Comparison of ENCODE assay signal across 9 cellular contexts in the genomic region with DNA sequence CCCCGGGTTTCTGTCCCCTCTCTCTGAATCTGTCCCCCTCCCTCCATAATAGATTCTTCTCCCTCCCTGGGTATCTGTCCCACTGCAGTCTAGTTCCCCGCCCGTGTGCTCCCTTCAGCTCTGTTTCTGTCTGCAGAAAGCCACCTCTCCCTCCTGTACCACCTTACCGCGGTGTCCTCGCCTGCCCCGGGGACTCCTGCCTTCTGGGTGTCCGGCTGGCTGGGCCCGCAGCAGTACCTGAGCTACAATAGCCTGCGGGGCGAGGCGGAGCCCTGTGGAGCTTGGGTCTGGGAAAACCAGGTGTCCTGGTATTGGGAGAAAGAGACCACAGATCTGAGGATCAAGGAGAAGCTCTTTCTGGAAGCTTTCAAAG. TPM values are rescaled to one million over a fixed set of nuclear protein-coding genes. Genes with fewer than 3 reads are reported as not detected.
DNase-seq lines count a peak whose midpoint lies in the region; ATAC-seq, FAIRE-seq and TF ChIP-seq lines count a peak whose summit lies in the region.
"Had no signal": no experiment of that assay in that cellular context is flagged by ENCODE, and none has a peak within 500 bp of the region (broad histone marks: within the 10 kb centered on the region; RNA-seq: fewer than 3 reads in every experiment).

No MANE protein-coding gene starts in this region.

- H3K27me3 ChIP-seq in muscle layer of colon (ENCODE audit: control insufficient read depth in 1 of 2, insufficient read depth in 2 of 2, low read length in 2 of 2): no peaks in the 10 kb centered on the region

- peaks cover 20% of the 10 kb centered on the region for H3K4me1 ChIP-seq in muscle layer of colon (ENCODE audit: insufficient read depth, low read length)

- no peak for FAIRE-seq in GM12891 (lab: Jason Lieb, UNC)
- FAIRE-seq: bronchial epithelial cell had no signal

- no peaks in the 10 kb centered on the region for H3K9me3 Mint-ChIP-seq in stimulated activated naive CD8-positive, alpha-beta T cell treated with anti-CD3 and anti-CD28 coated beads, Interleukin-15, Interleukin-2, amounts not matched to agents 100 ng/mL and 50 ng/mL, for 24 hours
- no peaks in the 10 kb centered on the region for H3K9me3 Mint-ChIP-seq in chondrocyte (ENCODE audit: low read depth)

- H3K36me3 ChIP-seq in muscle layer of colon (ENCODE audit: insufficient read depth, low read length): peaks cover 13% of the 10 kb centered on the region

- H3K27ac Mint-ChIP-seq in stimulated activated naive CD8-positive, alpha-beta T cell treated with anti-CD3 and anti-CD28 coated beads, Interleukin-15, Interleukin-2, amounts not matched to agents 100 ng/mL and 50 ng/mL, for 24 hours: peak overlapping the region; percentile 71
- H3K27ac Mint-ChIP-seq in chondrocyte (ENCODE audit: unreplicated experiment): no peak overlapping the region

- H3K9me3 ChIP-seq in muscle layer of colon (ENCODE audit: low read length): no peaks in the 10 kb centered on the region

- peak overlapping the region; percentile 77 to 89 for H3K4me3 ChIP-seq in muscle layer of colon (ENCODE audit: low read depth in 1 of 2, low read length in 2 of 2)

- peak overlapping the region; percentile 73 for H3K27ac ChIP-seq in muscle layer of colon (ENCODE audit: low read depth, low read length)

- H3K36me3 Mint-ChIP-seq in stimulated activated naive CD8-positive, alpha-beta T cell treated with anti-CD3 and anti-CD28 coated beads, Interleukin-15, Interleukin-2, amounts not matched to agents 100 ng/mL and 50 ng/mL, for 24 hours (ENCODE audit: low read depth): no peaks in the 10 kb centered on the region
- H3K36me3 Mint-ChIP-seq in chondrocyte (ENCODE audit: low read depth): peaks cover 3% of the 10 kb centered on the region

- TF ChIP-seq CTCF in chondrocyte (IDR thresholded peaks at IDR 0.05): no peak

- H3K27me3 Mint-ChIP-seq in stimulated activated naive CD8-positive, alpha-beta T cell treated with anti-CD3 and anti-CD28 coated beads, Interleukin-15, Interleukin-2, amounts not matched to agents 100 ng/mL and 50 ng/mL, for 24 hours: no peaks in the 10 kb centered on the region
- H3K27me3 Mint-ChIP-seq in chondrocyte (ENCODE audit: low read depth): no peaks in the 10 kb centered on the region

- peak overlapping the region; percentile 15 for H3K9ac ChIP-seq in muscle layer of colon (ENCODE audit: low read length)

- TF ChIP-seq POLR2A in GM12891 (IDR thresholded peaks at IDR 0.05; ENCODE audit: low read depth, low read length): no peak

- peaks cover 22% of the 10 kb centered on the region for H3K4me1 Mint-ChIP-seq in stimulated activated naive CD8-positive, alpha-beta T cell treated with anti-CD3 and anti-CD28 coated beads, Interleukin-15, Interleukin-2, amounts not matched to agents 100 ng/mL and 50 ng/mL, for 24 hours (ENCODE audit: low read depth)
- H3K4me1 Mint-ChIP-seq in chondrocyte (ENCODE audit: low read depth): peaks cover 22% of the 10 kb centered on the region

- no peak for ATAC-seq in stimulated activated naive CD8-positive, alpha-beta T cell treated with anti-CD3 and anti-CD28 coated beads, Interleukin-15, Interleukin-2, amounts not matched to agents 100 U/mL and 50 U/mL, for 24 hours

- DNase-seq in stimulated activated naive CD8-positive, alpha-beta T cell treated with anti-CD3 and anti-CD28 coated beads, Interleukin-15, Interleukin-2, amounts not matched to agents 100 U/mL and 50 U/mL, for 24 hours: no peak
- DNase-seq in chondrocyte (ENCODE audit: low spot score) (no peak), GM12891 (ENCODE audit: insufficient read length, low spot score) (no peak), SKM-1 treated with dmso at 0.1 percent for 144 hours (lab: John Stamatoyannopoulos, UW; ENCODE audit: unreplicated experiment) (no peak)
- no peak for DNase-seq in effector CD4-positive, alpha-beta T cell
- DNase-seq in stimulated activated CD4-positive, alpha-beta T cell treated with anti-CD3 and anti-CD28 coated beads, Interleukin-1b, Interleukin-23, amount 100 ng/mL, for 48 hours: no peak

- H3K4me3 Mint-ChIP-seq in stimulated activated naive CD8-positive, alpha-beta T cell treated with anti-CD3 and anti-CD28 coated beads, Interleukin-15, Interleukin-2, amounts not matched to agents 100 ng/mL and 50 ng/mL, for 24 hours: peak overlapping the region; percentile 86
- peak overlapping the region; percentile 75 for H3K4me3 Mint-ChIP-seq in chondrocyte (ENCODE audit: unreplicated experiment)

TF ChIP-seq in GM12891, 5 proteins besides CTCF, POLR2A, EP300 and RAD21:
- TF ChIP-seq POU2F2 (IDR thresholded peaks at IDR 0.05; ENCODE audit: low read depth, low read length): no peak
- no peak for TF ChIP-seq POLR2AphosphoS5 (IDR thresholded peaks at IDR 0.05; ENCODE audit: low read depth, low read length)
- TF ChIP-seq TAF1 (IDR thresholded peaks at IDR 0.05; ENCODE audit: low read depth, low read length): no peak
- TF ChIP-seq SPI1 (IDR thresholded peaks at IDR 0.05; ENCODE audit: low read depth, low read length): no peak
- no peak for TF ChIP-seq PAX5 (IDR thresholded peaks at IDR 0.05; ENCODE audit: insufficient read depth, low read length, severe bottlenecking)
TF ChIP-seq in GM12891: peak in this region for 0.

RNA-seq across cellular contexts. Expression of gene FCGRT, which starts 1.3 kb away (rescaled TPM):
- total RNA-seq in chondrocyte: 103 to 112 TPM (median 103 TPM) in 3 replicates
- 1.4 TPM for polyA plus RNA-seq in GM12891 (2012; ENCODE audit: low read depth, missing spikeins)

RNA-seq across cellular contexts. Expression of gene RCN3, which starts 14.1 kb away (rescaled TPM):
- total RNA-seq in chondrocyte: 233 to 326 TPM (median 298 TPM) in 3 replicates
- 0.94 TPM for polyA plus RNA-seq in GM12891 (2012; ENCODE audit: low read depth, missing spikeins)

RNA-seq across cellular contexts. Expression of gene RPS11, which starts 17.5 kb away (rescaled TPM):
- 1,193 to 1,478 TPM (median 1,199 TPM) in 3 replicates for total RNA-seq in chondrocyte
- polyA plus RNA-seq in GM12891 (2012; ENCODE audit: low read depth, missing spikeins): 6,855 TPM

RNA-seq across cellular contexts. Expression of gene RPL13A, which starts 26.3 kb away (rescaled TPM):
- total RNA-seq in chondrocyte: 1,566 to 1,771 TPM (median 1,602 TPM) in 3 replicates
- polyA plus RNA-seq in GM12891 (2012; ENCODE audit: low read depth, missing spikeins): 6,963 TPM

RNA-seq across cellular contexts. Expression of gene FLT3LG, which starts 39.7 kb away (rescaled TPM):
- 1.6 to 3.4 TPM (median 1.9 TPM) in 3 replicates for total RNA-seq in chondrocyte
- 6.8 TPM for polyA plus RNA-seq in GM12891 (2012; ENCODE audit: low read depth, missing spikeins)
- total RNA-seq: bronchial epithelial cell had no signal
